ENCODE assay signal across 8 cellular contexts in the genomic region with DNA sequence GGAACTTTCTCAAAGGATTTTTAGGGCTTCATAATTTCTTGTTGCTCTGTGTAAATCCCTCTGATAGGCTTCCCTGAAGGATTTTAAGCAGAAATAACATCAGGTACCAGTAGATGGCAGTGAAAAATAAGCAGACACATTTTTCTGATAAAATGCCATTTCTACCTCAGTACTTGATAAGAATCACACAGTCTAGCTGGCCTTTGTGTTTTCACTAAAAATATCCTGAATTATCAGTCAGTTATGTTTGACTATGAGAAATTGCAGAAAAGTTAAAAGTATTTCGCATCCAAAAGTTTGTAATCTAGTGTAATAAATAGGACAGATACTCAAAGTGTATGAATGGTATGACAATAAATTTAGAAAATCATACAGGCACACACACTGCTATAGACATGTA.
DNase-seq lines count a peak whose midpoint lies in the region; ATAC-seq and TF ChIP-seq lines count a peak whose summit lies in the region.

No MANE protein-coding gene starts in this region.

- no peaks in the 10 kb centered on the region for H3F3A ChIP-seq in GM23338 (replicated peaks; ENCODE audit: low read depth)

- no peak overlapping the region for H3K27ac Mint-ChIP-seq in GM23338

- peaks cover 3% of the 10 kb centered on the region; the same call in 1 of the 3 replicates for H3K4me1 Mint-ChIP-seq in GM23338

- no peak overlapping the region for H3K4me3 Mint-ChIP-seq in GM23338

- H3K27me3 Mint-ChIP-seq in GM23338 (ENCODE audit: insufficient read depth, low read depth, poor library complexity) = peaks cover 6% of the 10 kb centered on the region

- peaks cover 18% of the 10 kb centered on the region for H3K36me3 Mint-ChIP-seq in GM23338 (ENCODE audit: low read depth)

- H3K4me1 ChIP-seq in GM23338 (ENCODE audit: insufficient read depth) = no peaks in the 10 kb centered on the region
- no peaks in the 10 kb centered on the region for H3K4me1 ChIP-seq in fibroblast of lung (ENCODE audit: control insufficient read depth, extremely low read depth, insufficient read depth, low read length)

- no peak overlapping the region for H3K4me2 ChIP-seq in GM23338
- H3K4me2 ChIP-seq in fibroblast of lung (ENCODE audit: extremely low read depth, insufficient read depth, low read length) = no peak overlapping the region

- ATAC-seq in GM23338 = peak; percentile 63
- ATAC-seq in GM21717 (IDR thresholded peaks at IDR 0.05; ENCODE audit: unreplicated experiment) = no peak
- no peak for ATAC-seq in HG03378 (IDR thresholded peaks at IDR 0.05; ENCODE audit: unreplicated experiment)

- H3K27me3 ChIP-seq in GM23338 (ENCODE audit: insufficient read depth) (no peaks in the 10 kb centered on the region), fibroblast of lung (ENCODE audit: control insufficient read depth, insufficient read depth, low read length) (no peaks in the 10 kb centered on the region)

- TF ChIP-seq CTCF in C4-2B (conservative IDR thresholded peaks at IDR 0.05) (peak; percentile 64), GM23338 (conservative IDR thresholded peaks at IDR 0.05; ENCODE audit: low read depth in 2 of 2) (peak; percentile 60 to 83), fibroblast of lung (conservative IDR thresholded peaks at IDR 0.05 in 1 of 2, IDR thresholded peaks at IDR 0.05 in 1 of 2; ENCODE audit: low read depth in 1 of 2, low read length in 2 of 2) (peak; percentile 46 to 51)

- H3K9me2 ChIP-seq in GM23338 (ENCODE audit: insufficient read depth) = no peaks in the 10 kb centered on the region

- H3K9ac ChIP-seq in fibroblast of lung (ENCODE audit: insufficient read depth, low read length) = no peak overlapping the region

- H3K27ac ChIP-seq in C4-2B = no peak overlapping the region
- no peak overlapping the region for H3K27ac ChIP-seq in GM23338 (ENCODE audit: low read depth)
- H3K27ac ChIP-seq in fibroblast of lung (ENCODE audit: insufficient read depth, low read length) = no peak overlapping the region

- H3K36me3 ChIP-seq in GM23338 (ENCODE audit: insufficient read depth) (no peaks in the 10 kb centered on the region), fibroblast of lung (ENCODE audit: control insufficient read depth, insufficient read depth, low read length) (no peaks in the 10 kb centered on the region)

- H3K4me3 ChIP-seq in GM23338 = no peak overlapping the region
- H3K4me3 ChIP-seq in fibroblast of lung (replicated peaks in 1 of 4; ENCODE audit: control extremely low read depth in 1 of 4, insufficient read depth in 1 of 4, low read depth in 3 of 4, low read length in 4 of 4) = no peak overlapping the region

- H3K9me3 Mint-ChIP-seq in GM23338 = no peaks in the 10 kb centered on the region

- H2AFZ ChIP-seq in GM23338 (no peak overlapping the region), fibroblast of lung (ENCODE audit: low read length) (no peak overlapping the region)

- H4K20me1 ChIP-seq in GM23338 (replicated peaks; ENCODE audit: insufficient read depth) (no peaks in the 10 kb centered on the region), fibroblast of lung (ENCODE audit: control insufficient read depth, extremely low read depth, insufficient read depth, low read length) (no peaks in the 10 kb centered on the region)

- H3K79me2 ChIP-seq in GM23338 (replicated peaks; ENCODE audit: insufficient read depth) (no peaks in the 10 kb centered on the region), fibroblast of lung (ENCODE audit: control insufficient read depth, insufficient read depth, low read length) (no peaks in the 10 kb centered on the region)

- no peaks in the 10 kb centered on the region for H3K9me3 ChIP-seq in fibroblast of lung (ENCODE audit: control insufficient read depth, insufficient read depth, low read depth, low read length)

- DNase-seq in GM23338 (ENCODE audit: low spot score) = peak; percentile 64
- peak; percentile 74 for DNase-seq in OCI-M1 (lab: John Stamatoyannopoulos, UW)
- DNase-seq in fibroblast of lung (ENCODE audit: low read depth in 2 of 2) = peak; percentile 49 to 66
- peak; percentile 39 for DNase-seq in smooth muscle cell of the brain vasculature (ENCODE audit: low read depth, low spot score)
- DNase-seq in activated CD4-positive, alpha-beta T cell treated with anti-CD3 and anti-CD28 coated beads, Interleukin-2, amount 50 U/mL, for 48 hours = no peak

TF ChIP-seq in GM23338, 12 proteins besides CTCF, POLR2A, EP300 and RAD21:
- TF ChIP-seq ETS1 (IDR thresholded peaks at IDR 0.05) (no peak), POLR2AphosphoS5 (IDR thresholded peaks at IDR 0.05; ENCODE audit: low read depth) (no peak), EZH2phosphoT487 (IDR thresholded peaks at IDR 0.05; ENCODE audit: unreplicated experiment) (no peak), JUNB (IDR thresholded peaks at IDR 0.05; ENCODE audit: unreplicated experiment) (no peak), ZNF114 (CRISPR knock-in tag; IDR thresholded peaks at IDR 0.05) (no peak), STAT1 (IDR thresholded peaks at IDR 0.05; ENCODE audit: unreplicated experiment) (no peak), EZH2 (IDR thresholded peaks at IDR 0.05; ENCODE audit: low read depth, unreplicated experiment) (no peak), CREB1 (CRISPR knock-in tag; IDR thresholded peaks at IDR 0.05; ENCODE audit: low read depth) (no peak), ZNF331 (CRISPR knock-in tag; IDR thresholded peaks at IDR 0.05; ENCODE audit: low read depth) (no peak)
- TF ChIP-seq, protein P1, sequence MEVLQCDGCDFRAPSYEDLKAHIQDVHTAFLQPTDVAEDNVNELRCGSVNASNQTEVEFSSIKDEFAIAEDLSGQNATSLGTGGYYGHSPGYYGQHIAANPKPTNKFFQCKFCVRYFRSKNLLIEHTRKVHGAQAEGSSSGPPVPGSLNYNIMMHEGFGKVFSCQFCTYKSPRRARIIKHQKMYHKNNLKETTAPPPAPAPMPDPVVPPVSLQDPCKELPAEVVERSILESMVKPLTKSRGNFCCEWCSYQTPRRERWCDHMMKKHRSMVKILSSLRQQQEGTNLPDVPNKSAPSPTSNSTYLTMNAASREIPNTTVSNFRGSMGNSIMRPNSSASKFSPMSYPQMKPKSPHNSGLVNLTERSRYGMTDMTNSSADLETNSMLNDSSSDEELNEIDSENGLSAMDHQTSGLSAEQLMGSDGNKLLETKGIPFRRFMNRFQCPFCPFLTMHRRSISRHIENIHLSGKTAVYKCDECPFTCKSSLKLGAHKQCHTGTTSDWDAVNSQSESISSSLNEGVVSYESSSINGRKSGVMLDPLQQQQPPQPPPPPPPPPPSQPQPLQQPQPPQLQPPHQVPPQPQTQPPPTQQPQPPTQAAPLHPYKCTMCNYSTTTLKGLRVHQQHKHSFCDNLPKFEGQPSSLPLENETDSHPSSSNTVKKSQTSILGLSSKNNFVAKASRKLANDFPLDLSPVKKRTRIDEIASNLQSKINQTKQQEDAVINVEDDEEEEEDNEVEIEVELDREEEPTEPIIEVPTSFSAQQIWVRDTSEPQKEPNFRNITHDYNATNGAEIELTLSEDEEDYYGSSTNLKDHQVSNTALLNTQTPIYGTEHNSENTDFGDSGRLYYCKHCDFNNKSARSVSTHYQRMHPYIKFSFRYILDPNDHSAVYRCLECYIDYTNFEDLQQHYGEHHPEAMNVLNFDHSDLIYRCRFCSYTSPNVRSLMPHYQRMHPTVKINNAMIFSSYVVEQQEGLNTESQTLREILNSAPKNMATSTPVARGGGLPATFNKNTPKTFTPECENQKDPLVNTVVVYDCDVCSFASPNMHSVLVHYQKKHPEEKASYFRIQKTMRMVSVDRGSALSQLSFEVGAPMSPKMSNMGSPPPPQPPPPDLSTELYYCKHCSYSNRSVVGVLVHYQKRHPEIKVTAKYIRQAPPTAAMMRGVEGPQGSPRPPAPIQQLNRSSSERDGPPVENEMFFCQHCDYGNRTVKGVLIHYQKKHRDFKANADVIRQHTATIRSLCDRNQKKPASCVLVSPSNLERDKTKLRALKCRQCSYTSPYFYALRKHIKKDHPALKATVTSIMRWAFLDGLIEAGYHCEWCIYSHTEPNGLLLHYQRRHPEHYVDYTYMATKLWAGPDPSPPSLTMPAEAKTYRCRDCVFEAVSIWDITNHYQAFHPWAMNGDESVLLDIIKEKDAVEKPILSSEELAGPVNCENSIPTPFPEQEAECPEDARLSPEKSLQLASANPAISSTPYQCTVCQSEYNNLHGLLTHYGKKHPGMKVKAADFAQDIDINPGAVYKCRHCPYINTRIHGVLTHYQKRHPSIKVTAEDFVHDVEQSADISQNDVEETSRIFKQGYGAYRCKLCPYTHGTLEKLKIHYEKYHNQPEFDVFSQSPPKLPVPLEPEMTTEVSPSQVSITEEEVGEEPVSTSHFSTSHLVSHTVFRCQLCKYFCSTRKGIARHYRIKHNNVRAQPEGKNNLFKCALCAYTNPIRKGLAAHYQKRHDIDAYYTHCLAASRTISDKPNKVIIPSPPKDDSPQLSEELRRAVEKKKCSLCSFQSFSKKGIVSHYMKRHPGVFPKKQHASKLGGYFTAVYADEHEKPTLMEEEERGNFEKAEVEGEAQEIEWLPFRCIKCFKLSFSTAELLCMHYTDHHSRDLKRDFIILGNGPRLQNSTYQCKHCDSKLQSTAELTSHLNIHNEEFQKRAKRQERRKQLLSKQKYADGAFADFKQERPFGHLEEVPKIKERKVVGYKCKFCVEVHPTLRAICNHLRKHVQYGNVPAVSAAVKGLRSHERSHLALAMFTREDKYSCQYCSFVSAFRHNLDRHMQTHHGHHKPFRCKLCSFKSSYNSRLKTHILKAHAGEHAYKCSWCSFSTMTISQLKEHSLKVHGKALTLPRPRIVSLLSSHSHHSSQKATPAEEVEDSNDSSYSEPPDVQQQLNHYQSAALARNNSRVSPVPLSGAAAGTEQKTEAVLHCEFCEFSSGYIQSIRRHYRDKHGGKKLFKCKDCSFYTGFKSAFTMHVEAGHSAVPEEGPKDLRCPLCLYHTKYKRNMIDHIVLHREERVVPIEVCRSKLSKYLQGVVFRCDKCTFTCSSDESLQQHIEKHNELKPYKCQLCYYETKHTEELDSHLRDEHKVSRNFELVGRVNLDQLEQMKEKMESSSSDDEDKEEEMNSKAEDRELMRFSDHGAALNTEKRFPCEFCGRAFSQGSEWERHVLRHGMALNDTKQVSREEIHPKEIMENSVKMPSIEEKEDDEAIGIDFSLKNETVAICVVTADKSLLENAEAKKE (CRISPR knock-in tag; IDR thresholded peaks at IDR 0.05) = no peak

Comparison
In these comparisons a context has a peak if more than half of its experiments do, and no peak if none do; other contexts are left out.
1. DNase-seq: peak in GM23338 (single experiment), OCI-M1 (single experiment), fibroblast of lung (2 of 2) and smooth muscle cell of the brain vasculature (single experiment); none in activated CD4-positive, alpha-beta T cell treated with anti-CD3 and anti-CD28 coated beads, Interleukin-2, amount 50 U/mL, for 48 hours (0 of 2).
2. Peak in every context shown above with its lines, with median percentiles within 50 percentile points of each other: CTCF ChIP-seq.